ENCODE assay signal across 1 cellular context in genomic region chr5:39448504-39449128, GRCh38.
TF ChIP-seq lines count a peak whose summit lies in the region.

No MANE protein-coding gene starts in this region.

TF ChIP-seq in endothelial cell of umbilical vein, 7 proteins besides CTCF, POLR2A, EP300 and RAD21:
- TF ChIP-seq, protein P1, sequence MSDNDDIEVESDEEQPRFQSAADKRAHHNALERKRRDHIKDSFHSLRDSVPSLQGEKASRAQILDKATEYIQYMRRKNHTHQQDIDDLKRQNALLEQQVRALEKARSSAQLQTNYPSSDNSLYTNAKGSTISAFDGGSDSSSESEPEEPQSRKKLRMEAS (IDR thresholded peaks at IDR 0.05; ENCODE audit: insufficient read depth, insufficient read length), result no peak
- TF ChIP-seq POLR2AphosphoS5 (IDR thresholded peaks at IDR 0.05; ENCODE audit: insufficient read depth, low read depth, low read length) (no peak), MYC (IDR thresholded peaks at IDR 0.05; ENCODE audit: low read depth, low read length) (no peak), GATA2 (IDR thresholded peaks at IDR 0.05; ENCODE audit: insufficient read depth, insufficient read length, low read depth, low read length) (no peak), EZH2 (IDR thresholded peaks at IDR 0.05; ENCODE audit: borderline replicate concordance, low read depth, low read length, severe bottlenecking) (no peak), JUN (IDR thresholded peaks at IDR 0.05; ENCODE audit: borderline replicate concordance, insufficient read depth, insufficient read length, low read depth) (no peak), FOS (IDR thresholded peaks at IDR 0.05; ENCODE audit: borderline replicate concordance, insufficient read depth, low read length) (no peak)
